ENCODE assay signal across 7 cellular contexts in the genomic region with DNA sequence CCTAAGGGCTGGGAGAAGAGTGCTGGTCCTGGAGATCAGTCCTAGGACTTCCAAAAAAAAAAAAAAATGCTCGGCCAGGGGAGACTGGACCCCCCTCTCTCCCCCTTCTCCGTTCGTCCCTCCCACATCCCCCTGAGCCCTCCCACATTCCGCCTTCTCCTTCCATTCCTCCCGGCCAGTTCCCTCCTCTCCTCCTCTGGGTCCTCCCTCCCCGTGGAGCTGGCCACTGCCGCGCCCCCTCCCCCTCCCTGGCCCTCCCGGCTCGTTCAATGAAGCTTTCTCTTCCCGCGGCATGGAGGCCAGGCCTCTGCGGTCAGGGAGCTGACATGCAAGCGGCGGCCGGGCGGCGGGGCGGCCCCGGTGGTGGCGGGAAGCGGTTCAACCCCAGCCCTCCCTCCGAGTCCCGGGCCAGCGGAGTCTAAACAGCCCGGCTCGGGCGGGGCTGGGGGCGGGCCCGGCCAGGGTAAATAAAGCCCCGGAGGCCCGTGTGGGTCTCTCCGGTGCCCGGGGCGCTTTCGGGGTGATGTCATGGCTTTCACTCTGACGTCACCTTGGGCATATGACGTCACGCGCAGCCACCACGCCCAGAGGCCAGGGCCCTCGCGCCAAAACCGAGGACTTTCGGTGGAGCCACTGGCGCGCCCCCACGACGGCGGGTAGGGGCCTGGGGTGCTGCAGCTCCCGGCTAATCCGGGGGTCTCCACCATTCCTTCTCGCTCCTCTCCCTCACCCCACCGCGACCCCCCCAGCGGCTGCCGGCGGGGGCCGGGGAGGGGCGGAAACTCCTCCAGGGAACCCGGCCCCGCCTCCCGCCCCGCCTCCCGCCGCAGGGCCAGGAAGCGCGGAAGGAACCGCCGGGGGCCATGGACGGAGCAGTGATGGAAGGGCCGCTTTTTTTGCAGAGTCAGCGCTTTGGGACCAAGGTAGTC. TPM values are rescaled to one million over a fixed set of nuclear protein-coding genes. Genes with fewer than 3 reads are reported as not detected.
DNase-seq lines count a peak whose midpoint lies in the region; ATAC-seq and TF ChIP-seq lines count a peak whose summit lies in the region.

DOK1 (plus strand) TSS at position 829 of the 929 bp plus-strand sequence; CDS start at position 864, 35 bp downstream.
A gene with protein sequence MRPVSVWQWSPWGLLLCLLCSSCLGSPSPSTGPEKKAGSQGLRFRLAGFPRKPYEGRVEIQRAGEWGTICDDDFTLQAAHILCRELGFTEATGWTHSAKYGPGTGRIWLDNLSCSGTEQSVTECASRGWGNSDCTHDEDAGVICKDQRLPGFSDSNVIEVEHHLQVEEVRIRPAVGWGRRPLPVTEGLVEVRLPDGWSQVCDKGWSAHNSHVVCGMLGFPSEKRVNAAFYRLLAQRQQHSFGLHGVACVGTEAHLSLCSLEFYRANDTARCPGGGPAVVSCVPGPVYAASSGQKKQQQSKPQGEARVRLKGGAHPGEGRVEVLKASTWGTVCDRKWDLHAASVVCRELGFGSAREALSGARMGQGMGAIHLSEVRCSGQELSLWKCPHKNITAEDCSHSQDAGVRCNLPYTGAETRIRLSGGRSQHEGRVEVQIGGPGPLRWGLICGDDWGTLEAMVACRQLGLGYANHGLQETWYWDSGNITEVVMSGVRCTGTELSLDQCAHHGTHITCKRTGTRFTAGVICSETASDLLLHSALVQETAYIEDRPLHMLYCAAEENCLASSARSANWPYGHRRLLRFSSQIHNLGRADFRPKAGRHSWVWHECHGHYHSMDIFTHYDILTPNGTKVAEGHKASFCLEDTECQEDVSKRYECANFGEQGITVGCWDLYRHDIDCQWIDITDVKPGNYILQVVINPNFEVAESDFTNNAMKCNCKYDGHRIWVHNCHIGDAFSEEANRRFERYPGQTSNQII (minus strand): TSS at position 51 of the 929 bp plus-strand sequence. CDS start 1,308 bp downstream, outside the sequence.

- DNase-seq in GM13976 (ENCODE audit: low spot score), result peak; percentile 93
- DNase-seq in NCI-H146 treated with DMSO at 0.1 percent for 48 hours (lab: John Stamatoyannopoulos, UW; ENCODE audit: unreplicated experiment), result peak; percentile 71
- peak; percentile 78 for DNase-seq in central memory CD4-positive, alpha-beta T cell
- DNase-seq in kidney epithelial cell (ENCODE audit: low read depth), result no peak
- peak; percentile 73 to 75 for DNase-seq in stimulated activated CD4-positive, alpha-beta T cell treated with anti-CD3 and anti-CD28 coated beads, Interleukin-15, amount 100 ng/mL, for 48 hours (ENCODE audit: low read depth in 2 of 2)

- no peaks in the 10 kb centered on the region for H3K27me3 ChIP-seq in kidney epithelial cell (ENCODE audit: control insufficient read depth, insufficient read depth, low read length)

- TF ChIP-seq CTCF in GM13976 (IDR thresholded peaks at IDR 0.05; ENCODE audit: borderline replicate concordance, control extremely low read depth, extremely low read depth, insufficient read depth, missing control alignments) (no peak), kidney epithelial cell (IDR thresholded peaks at IDR 0.05; ENCODE audit: insufficient read depth, low read length, poor library complexity, severe bottlenecking) (no peak)

- in situ Hi-C loops in GM13976 (cut with MboI; ENCODE audit: low sequenced_read_pairs, unreplicated experiment), result no loop called here

- ATAC-seq in HG02642 (IDR thresholded peaks at IDR 0.05; ENCODE audit: poor library complexity, unreplicated experiment), result peak; percentile 61
- ATAC-seq in activated CD4-positive, CD25-positive, alpha-beta regulatory T cell treated with anti-CD3 and anti-CD28 coated beads, Interleukin-2, amount 50 U/mL, for 24 hours, result peak; percentile 80 to 86

- H3K4me3 ChIP-seq in kidney epithelial cell (ENCODE audit: low read depth, low read length), result peak within 1 kb of the TSS; percentile 80

- no peaks in the 10 kb centered on the region for H3K36me3 ChIP-seq in kidney epithelial cell (ENCODE audit: control insufficient read depth, insufficient read depth, low read length)

RNA-seq across cellular contexts. Expression of gene DOK1, which starts in this region (rescaled TPM):
- 23.6 and 27.7 TPM in 2 replicates for total RNA-seq in kidney epithelial cell

RNA-seq across cellular contexts. Expression of the second gene that starts in this region (rescaled TPM):
- total RNA-seq in kidney epithelial cell, result 3.3 and 4.2 TPM in 2 replicates
